In the genomic region with DNA sequence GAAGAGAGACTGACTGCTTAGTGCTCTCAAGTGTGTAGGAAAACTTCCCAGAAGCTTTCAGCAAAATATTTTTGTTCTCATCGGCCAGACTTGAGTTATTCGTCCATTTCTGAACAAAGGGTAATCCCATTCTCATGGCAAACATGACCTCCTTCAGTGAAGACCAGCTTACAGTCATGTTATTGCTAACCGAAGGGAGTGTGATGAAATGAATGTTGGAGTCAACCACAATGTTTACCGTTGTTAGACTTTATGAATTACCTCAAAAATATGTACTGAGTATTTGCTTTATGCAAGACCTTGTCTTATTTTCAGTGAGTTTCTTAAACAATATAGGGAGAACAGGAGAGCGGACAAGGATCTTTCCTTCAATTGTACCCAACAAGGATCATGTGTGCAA, we compare ENCODE assay signal across 24 cellular contexts.
DNase-seq lines count a peak whose midpoint lies in the region; ATAC-seq and TF ChIP-seq lines count a peak whose summit lies in the region.
"Had no signal": no experiment of that assay in that cellular context is flagged by ENCODE, and none has a peak within 500 bp of the region (broad histone marks: within the 10 kb centered on the region; RNA-seq: fewer than 3 reads in every experiment).

No MANE protein-coding gene starts in this region.

- no peak overlapping the region for H3K4me3 ChIP-seq in GM23248
- H3K4me3 ChIP-seq in adipocyte (ENCODE audit: low read length): no peak overlapping the region
- H3K4me3 ChIP-seq in osteoblast (ENCODE audit: insufficient read depth, low read length): no peak overlapping the region
- H3K4me3 ChIP-seq: pancreas, Peyer's patch, transverse colon had no signal

- CTCF ChIA-PET in activated CD8-positive, alpha-beta T cell treated with anti-CD3 and anti-CD28 coated beads for 36 hours (lab: Charles Lee): interaction anchor here (0.8 to 1.6 kb wide), 3 partner anchors 10 to 176 kb away, joined by 3 to 4 read pairs (median 4); no protein-coding TSS in a partner anchor

- no peaks in the 10 kb centered on the region for H3K79me2 ChIP-seq in GM23248 (ENCODE audit: insufficient read depth)
- no peaks in the 10 kb centered on the region for H3K79me2 ChIP-seq in osteoblast (ENCODE audit: insufficient read depth, low read length)

- no peak overlapping the region for H3K27ac Mint-ChIP-seq in activated CD8-positive, alpha-beta T cell treated with anti-CD3 and anti-CD28 coated beads for 36 hours
- H3K27ac Mint-ChIP-seq: activated CD4-positive, alpha-beta memory T cell treated with anti-CD3 and anti-CD28 coated beads for 36 hours; naive thymus-derived CD4-positive, alpha-beta T cell; WTC11 had no signal

- no peak for TF ChIP-seq CTCF in osteoblast (IDR thresholded peaks at IDR 0.05; ENCODE audit: extremely low read depth, low read depth, low read length)
- no peak for TF ChIP-seq CTCF in activated CD8-positive, alpha-beta T cell treated with anti-CD3 and anti-CD28 coated beads for 36 hours (IDR thresholded peaks at IDR 0.05)

- H3K27me3 Mint-ChIP-seq in activated CD8-positive, alpha-beta T cell treated with anti-CD3 and anti-CD28 coated beads for 36 hours: no peaks in the 10 kb centered on the region
- H3K27me3 Mint-ChIP-seq: activated CD4-positive, alpha-beta memory T cell treated with anti-CD3 and anti-CD28 coated beads for 36 hours had no signal

- no peaks in the 10 kb centered on the region for H3K9me2 ChIP-seq in GM23248 (ENCODE audit: insufficient read depth)

- H3K4me3 Mint-ChIP-seq in activated CD8-positive, alpha-beta T cell treated with anti-CD3 and anti-CD28 coated beads for 36 hours: no peak overlapping the region
- H3K4me3 Mint-ChIP-seq: activated CD4-positive, alpha-beta memory T cell treated with anti-CD3 and anti-CD28 coated beads for 36 hours; naive thymus-derived CD4-positive, alpha-beta T cell; WTC11 had no signal

- DNase-seq in GM23248: peak; percentile 68
- peak; percentile 80 for DNase-seq in adipocyte (ENCODE audit: low read depth)
- DNase-seq in fibroblast of gingiva (ENCODE audit: low read depth): peak; percentile 74
- DNase-seq in osteoblast (ENCODE audit: insufficient read length, low spot score, missing footprints): no peak
- no peak for DNase-seq in activated CD8-positive, alpha-beta T cell treated with anti-CD3 and anti-CD28 coated beads for 36 hours
- no peak for DNase-seq in caudate nucleus (lab: John Stamatoyannopoulos, UW)
- DNase-seq in GOT3 (lab: John Stamatoyannopoulos, UW): no peak
- DNase-seq: activated CD4-positive, alpha-beta memory T cell treated with anti-CD3 and anti-CD28 coated beads for 36 hours; activated naive CD4-positive, alpha-beta T cell treated with Interleukin-2 at 50 U/mL for 16 hours; activated T-cell treated with anti-CD3 and anti-CD28 coated beads, Interleukin-2, amount 50 U/mL, for 1 hour; anterior cingulate cortex; Caco-2; dermis blood vessel endothelial cell; naive thymus-derived CD4-positive, alpha-beta T cell; NCI-H1694; NCI-H2227 treated with DMSO at 0.1 percent for 48 hours; pancreas; Peyer's patch; stimulated activated naive CD4-positive, alpha-beta T cell treated with Interleukin-2 at 50 U/mL for 16 hours; T-helper 2 cell; transverse colon had no signal

- no peaks in the 10 kb centered on the region for H3K36me3 Mint-ChIP-seq in activated CD8-positive, alpha-beta T cell treated with anti-CD3 and anti-CD28 coated beads for 36 hours (ENCODE audit: low read depth)
- H3K36me3 Mint-ChIP-seq: activated CD4-positive, alpha-beta memory T cell treated with anti-CD3 and anti-CD28 coated beads for 36 hours; WTC11 had no signal

- H3K4me1 ChIP-seq in GM23248 (ENCODE audit: insufficient read depth) (peaks cover 15% of the 10 kb centered on the region), adipocyte (ENCODE audit: control insufficient read depth, insufficient read depth, low read length) (peaks cover 3% of the 10 kb centered on the region), osteoblast (ENCODE audit: insufficient read depth, low read length) (peaks cover 38% of the 10 kb centered on the region)
- H3K4me1 ChIP-seq: pancreas, Peyer's patch, transverse colon had no signal

- H3K4me1 Mint-ChIP-seq in activated CD8-positive, alpha-beta T cell treated with anti-CD3 and anti-CD28 coated beads for 36 hours (ENCODE audit: low read depth): no peaks in the 10 kb centered on the region

- H3K9me3 Mint-ChIP-seq in activated CD8-positive, alpha-beta T cell treated with anti-CD3 and anti-CD28 coated beads for 36 hours: no peaks in the 10 kb centered on the region
- H3K9me3 Mint-ChIP-seq: activated CD4-positive, alpha-beta memory T cell treated with anti-CD3 and anti-CD28 coated beads for 36 hours; naive thymus-derived CD4-positive, alpha-beta T cell had no signal

- no peaks in the 10 kb centered on the region for H3K9me3 ChIP-seq in GM23248 (ENCODE audit: low read depth)
- no peaks in the 10 kb centered on the region for H3K9me3 ChIP-seq in adipocyte (ENCODE audit: control insufficient read depth, low read length)
- H3K9me3 ChIP-seq in osteoblast (ENCODE audit: low read depth, low read length): no peaks in the 10 kb centered on the region
- H3K9me3 ChIP-seq: Caco-2, pancreas, Peyer's patch, transverse colon had no signal

- H3K9ac ChIP-seq in GM23248 (no peak overlapping the region), adipocyte (ENCODE audit: low read length) (no peak overlapping the region)

- H3K4me2 ChIP-seq in GM23248 (ENCODE audit: unreplicated experiment): no peak overlapping the region
- no peak overlapping the region for H3K4me2 ChIP-seq in osteoblast (ENCODE audit: insufficient read depth, low read length)

- no peaks in the 10 kb centered on the region for H3K27me3 ChIP-seq in GM23248 (replicated peaks; ENCODE audit: insufficient read depth)
- no peaks in the 10 kb centered on the region for H3K27me3 ChIP-seq in adipocyte (replicated peaks; ENCODE audit: control insufficient read depth, insufficient read depth, low read length)
- no peaks in the 10 kb centered on the region for H3K27me3 ChIP-seq in osteoblast (ENCODE audit: insufficient read depth, low read length)
- H3K27me3 ChIP-seq: Peyer's patch had no signal

- no peak overlapping the region for H2AFZ ChIP-seq in GM23248
- H2AFZ ChIP-seq in osteoblast (ENCODE audit: low read length): no peak overlapping the region

- POLR2A ChIA-PET in activated CD8-positive, alpha-beta T cell treated with anti-CD3 and anti-CD28 coated beads for 36 hours (lab: Charles Lee): no interaction called here

- no peak overlapping the region; the same call in 1 of the 2 replicates for H3K27ac ChIP-seq in GM23248
- H3K27ac ChIP-seq in osteoblast (ENCODE audit: low read depth, low read length): peak overlapping the region; percentile 27
- no peak overlapping the region for H3K27ac ChIP-seq in caudate nucleus (ENCODE audit: low read depth, low read length)
- H3K27ac ChIP-seq: pancreas, Peyer's patch, transverse colon had no signal

- peaks cover 46% of the 10 kb centered on the region for H3F3A ChIP-seq in GM23248 (ENCODE audit: insufficient read depth)

- ATAC-seq in activated CD8-positive, alpha-beta T cell treated with anti-CD3 and anti-CD28 coated beads for 36 hours: no peak
- ATAC-seq in HG02759 (IDR thresholded peaks at IDR 0.05; ENCODE audit: unreplicated experiment): no peak
- ATAC-seq: naive thymus-derived CD4-positive, alpha-beta T cell; pancreas; sciatic nerve; WTC11 had no signal

- H4K20me1 ChIP-seq in GM23248 (ENCODE audit: insufficient read depth): no peaks in the 10 kb centered on the region
- peaks cover 51% of the 10 kb centered on the region for H4K20me1 ChIP-seq in osteoblast (ENCODE audit: insufficient read depth, low read length)

- 38 to 51% methylated on average over 5 of the region's 5 CpGs for WGBS in GM23248 (ENCODE audit: low coverage in 1 of 2, low lambda C conversion rate in 2 of 2, missing lambda C conversion rate in 2 of 2), 2 experiments

- intact Hi-C loops in activated CD8-positive, alpha-beta T cell treated with anti-CD3 and anti-CD28 coated beads for 36 hours (cut with micrococcal nuclease): loop anchor here (5.0 kb wide), 1 partner anchor 167 kb away; no protein-coding TSS in a partner anchor

- peaks cover 14% of the 10 kb centered on the region for H3K36me3 ChIP-seq in GM23248 (ENCODE audit: low read depth)
- peaks cover 22% of the 10 kb centered on the region for H3K36me3 ChIP-seq in adipocyte (ENCODE audit: control insufficient read depth, insufficient read depth, low read length, severe bottlenecking)
- peaks cover 23% of the 10 kb centered on the region for H3K36me3 ChIP-seq in osteoblast (ENCODE audit: insufficient read depth, low read length)
- H3K36me3 ChIP-seq: pancreas, transverse colon had no signal

- in situ Hi-C loops in GM23248 (cut with MboI): no loop called here

Comparison
In these comparisons a context has a peak if more than half of its experiments do, and no peak if none do; other contexts are left out.
1. DNase-seq: peak in GM23248 (single experiment), adipocyte (single experiment) and fibroblast of gingiva (single experiment); none in osteoblast (single experiment), activated CD8-positive, alpha-beta T cell treated with anti-CD3 and anti-CD28 coated beads for 36 hours (single experiment), caudate nucleus (0 of 61) and GOT3 (single experiment).